ENCODE assay signal across 8 cellular contexts in genomic region chrX:52995135-52995973, GRCh38. TPM values are rescaled to one million over a fixed set of nuclear protein-coding genes. Genes with fewer than 3 reads are reported as not detected.
DNase-seq lines count a peak whose midpoint lies in the region; TF ChIP-seq lines count a peak whose summit lies in the region.

No MANE protein-coding gene starts in this region.

- H3K4me3 ChIP-seq in H7 (ENCODE audit: insufficient read depth, low read depth, low read length): peak overlapping the region; percentile 66
- peak overlapping the region; percentile 84 for H3K4me3 ChIP-seq in Loucy (ENCODE audit: low read length, poor library complexity, severe bottlenecking)
- peak overlapping the region; percentile 74 for H3K4me3 ChIP-seq in fibroblast of villous mesenchyme (ENCODE audit: low read depth, low read length)
- H3K4me3 ChIP-seq in neural cell (ENCODE audit: low read length): peak overlapping the region; percentile 77
- H3K4me3 ChIP-seq in stomach: peak overlapping the region; percentile 48 to 55 (median 52)

- WGBS in stomach, 5 donors: 1 to 44% (median 7%) methylated on average over 21 to 45 of the region's 45 CpGs

- peak; percentile 53 for TF ChIP-seq POLR2A in Raji (IDR thresholded peaks at IDR 0.05; ENCODE audit: insufficient read depth, low read depth, low read length)
- TF ChIP-seq POLR2A in stomach (IDR thresholded peaks at IDR 0.05): no peak

- TF ChIP-seq CTCF in Loucy (conservative IDR thresholded peaks at IDR 0.05; ENCODE audit: low read length) (peak; percentile 56), fibroblast of villous mesenchyme (IDR thresholded peaks at IDR 0.05; ENCODE audit: insufficient read depth, low read depth, low read length) (peak; percentile 69), neural cell (IDR thresholded peaks at IDR 0.05; ENCODE audit: poor library complexity, severe bottlenecking) (peak; percentile 93), stomach (IDR thresholded peaks at IDR 0.05) (peak in 6 of 7 experiments; percentile 14 to 76 (median 59))

- H3F3A ChIP-seq in Loucy (ENCODE audit: low read depth): no peaks in the 10 kb centered on the region
- no peaks in the 10 kb centered on the region for H3F3A ChIP-seq in neural cell (ENCODE audit: insufficient read depth, low read length, poor library complexity, severe bottlenecking)

- H3K27me3 ChIP-seq in H7 (ENCODE audit: control insufficient read depth, insufficient read depth, low read length) (no peaks in the 10 kb centered on the region), Loucy (ENCODE audit: insufficient read depth, low read length, poor library complexity, severe bottlenecking) (no peaks in the 10 kb centered on the region), neural cell (ENCODE audit: insufficient read depth, low read depth, low read length) (no peaks in the 10 kb centered on the region), stomach (peaks cover 0 to 10% (median 9%) of the 10 kb centered on the region in 3 donors)

- H3K9me2 ChIP-seq in Loucy (replicated peaks; ENCODE audit: low read depth, low read length) (no peaks in the 10 kb centered on the region), neural cell (ENCODE audit: insufficient read depth, low read length) (no peaks in the 10 kb centered on the region)

- H3K36me3 ChIP-seq in ES-I3 (ENCODE audit: insufficient read depth, low read length) (no peaks in the 10 kb centered on the region), H7 (replicated peaks; ENCODE audit: control insufficient read depth, insufficient read depth, low read length) (no peaks in the 10 kb centered on the region), Loucy (ENCODE audit: insufficient read depth, low read length) (no peaks in the 10 kb centered on the region), neural cell (ENCODE audit: insufficient read depth, low read length) (no peaks in the 10 kb centered on the region), stomach (no peaks in the 10 kb centered on the region)

- H3K9me3 ChIP-seq in ES-I3 (ENCODE audit: control insufficient read depth, insufficient read depth, low read length): no peaks in the 10 kb centered on the region
- no peaks in the 10 kb centered on the region for H3K9me3 ChIP-seq in Loucy (ENCODE audit: insufficient read depth, low read depth, low read length)
- H3K9me3 ChIP-seq in neural cell (ENCODE audit: low read length): no peaks in the 10 kb centered on the region
- no peaks in the 10 kb centered on the region for H3K9me3 ChIP-seq in stomach

- DNase-seq in H7 (peak; percentile 86), activated gamma-delta T cell (lab: John Stamatoyannopoulos, UW) (peak; percentile 66), fibroblast of villous mesenchyme (ENCODE audit: low read depth) (peak; percentile 95), stomach (peak; percentile 92)

- peak overlapping the region; percentile 73 for H3K9ac ChIP-seq in ES-I3 (ENCODE audit: low read depth, low read length)
- peak overlapping the region; percentile 79 for H3K9ac ChIP-seq in Loucy (ENCODE audit: low read depth, low read length, poor library complexity, severe bottlenecking)
- H3K9ac ChIP-seq in neural cell (ENCODE audit: low read length): peak overlapping the region; percentile 82

- intact Hi-C loops in stomach (cut with DNase I; ENCODE audit: low total_unique reads): no loop called here

- no peak for TF ChIP-seq EP300 in neural cell (conservative IDR thresholded peaks at IDR 0.05; ENCODE audit: poor library complexity, severe bottlenecking)
- TF ChIP-seq EP300 in stomach (IDR thresholded peaks at IDR 0.05): no peak

- peaks cover 2% of the 10 kb centered on the region; the same call in 1 of the 2 replicates for H3K4me1 ChIP-seq in ES-I3 (ENCODE audit: insufficient read depth, low read length)
- no peaks in the 10 kb centered on the region for H3K4me1 ChIP-seq in Loucy (ENCODE audit: insufficient read depth, low read length, poor library complexity, severe bottlenecking)
- H3K4me1 ChIP-seq in stomach: peaks cover 0 to 22% (median 19%) of the 10 kb centered on the region in 4 donors

- H2AFZ ChIP-seq in Loucy (ENCODE audit: low read length): peak overlapping the region; percentile 93
- H2AFZ ChIP-seq in neural cell (ENCODE audit: low read depth, low read length): peak overlapping the region; percentile 45

- peak; percentile 71 for TF ChIP-seq RAD21 in neural cell (conservative IDR thresholded peaks at IDR 0.05)

- H3K4me2 ChIP-seq in Loucy (ENCODE audit: low read depth, low read length, poor library complexity, severe bottlenecking) (peak overlapping the region; percentile 84), neural cell (ENCODE audit: low read length) (peak overlapping the region; percentile 39)

- peak overlapping the region; percentile 89 for H3K27ac ChIP-seq in neural cell (ENCODE audit: low read length)
- peak overlapping the region; percentile 83 to 88 (median 87) for H3K27ac ChIP-seq in stomach

- H4K20me1 ChIP-seq in Loucy (ENCODE audit: insufficient read depth, low read length, poor library complexity, severe bottlenecking) (no peaks in the 10 kb centered on the region), neural cell (ENCODE audit: insufficient read depth) (no peaks in the 10 kb centered on the region)

- H3K79me2 ChIP-seq in Loucy (ENCODE audit: insufficient read depth, low read length) (peaks cover 14% of the 10 kb centered on the region), neural cell (replicated peaks; ENCODE audit: insufficient read depth, low read length) (peaks cover 10% of the 10 kb centered on the region)

TF ChIP-seq in neural cell, 6 proteins besides CTCF, POLR2A, EP300 and RAD21:
- TF ChIP-seq POLR2AphosphoS5 (IDR thresholded peaks at IDR 0.05) (peak; percentile 76), TAF1 (IDR thresholded peaks at IDR 0.05; ENCODE audit: low read depth) (no peak), SMC3 (conservative IDR thresholded peaks at IDR 0.05; ENCODE audit: poor library complexity) (peak; percentile 84), REST (IDR thresholded peaks at IDR 0.05; ENCODE audit: borderline replicate concordance) (peak; percentile 41), MXI1 (conservative IDR thresholded peaks at IDR 0.05; ENCODE audit: poor library complexity, severe bottlenecking) (peak; percentile 63), EZH2 (IDR thresholded peaks at IDR 0.05; ENCODE audit: borderline replicate concordance, insufficient read depth, low read length, poor library complexity, severe bottlenecking) (no peak)
TF ChIP-seq in neural cell: peak in this region for 4.

RNA-seq across cellular contexts. Expression of gene FAM156A, which starts 37.0 kb away (rescaled TPM):
- 7.2 and 8.8 TPM in 2 replicates for total RNA-seq in H7 (2014; rRNA removed; shearing (Covaris generic))
- total RNA-seq in fibroblast of villous mesenchyme: 12.1 and 16.1 TPM in 2 replicates
- polyA plus RNA-seq in neural cell: 66.4 and 66.6 TPM in 2 replicates
- 23.4 and 25.6 TPM in 2 replicates for polyA minus RNA-seq in neural cell
- total RNA-seq in stomach: 100 to 1,000 TPM in 1 of 5 donors, 10 to 100 TPM in 4; 19.3 to 196 (median 21.1) TPM
- 10 to 100 TPM in 1 of 3 donors, 1 to 10 TPM in 2; 4.5 to 13.5 (median 5.8) TPM for polyA plus RNA-seq in stomach

RNA-seq across cellular contexts. Expression of gene GPR173, which starts 53.2 kb away (rescaled TPM):
- 3.4 and 3.6 TPM in 2 replicates for total RNA-seq in H7 (2014; rRNA removed; shearing (Covaris generic))
- total RNA-seq in fibroblast of villous mesenchyme (3.5 and 3.9 TPM in 2 replicates), stomach (1 to 10 TPM in 2 of 5 donors, not detected in 3; 1.0 to 7.5 TPM)
- polyA plus RNA-seq in neural cell (26.9 and 30.8 TPM in 2 replicates), stomach (under 1 TPM in 2 of 3 donors, not detected in 1; 0.44 to 0.53 TPM)
- 32.1 and 36.5 TPM in 2 replicates for polyA minus RNA-seq in neural cell

Comparison
In these comparisons a context has a peak if more than half of its experiments do, and no peak if none do; other contexts are left out.
1. Peak in every context shown above with its lines: DNase-seq, H3K4me3 ChIP-seq and H3K27ac ChIP-seq.